2 cellular contexts compared by ENCODE assay signal in genomic region chr7:43904533-43905208, GRCh38.
A peak's percentile ranks its signal among the peaks of the same experiment; 100 is the strongest.
TF ChIP-seq lines count a peak whose summit lies in the region.

No MANE protein-coding gene starts in this region.

TF ChIP-seq in A549, 52 proteins besides CTCF, POLR2A, EP300 and RAD21:
- TF ChIP-seq CEBPB (IDR thresholded peaks at IDR 0.05) = no peak
- TF ChIP-seq SMC3 (IDR thresholded peaks at IDR 0.05) = no peak
- no peak for TF ChIP-seq FOSL2 (IDR thresholded peaks at IDR 0.05)
- TF ChIP-seq FOSL2 (CRISPR knock-in tag; IDR thresholded peaks at IDR 0.05) = 0 out of 2 replicates have a peak, but pooled peaks have one; percentile 19

TF ChIP-seq in K562, 482 proteins besides CTCF, POLR2A, EP300 and RAD21:
- TF ChIP-seq ELK3 (CRISPR knock-in tag; IDR thresholded peaks at IDR 0.05) (no peak), MAFG (tag; conservative IDR thresholded peaks at IDR 0.05) (peak; percentile 46), HMGXB4 (CRISPR knock-in tag; IDR thresholded peaks at IDR 0.05) (no peak), ZNF316 (IDR thresholded peaks at IDR 0.05) (peak; percentile 25; the same call in 1 of the 2 replicates), ZNF398 (CRISPR knock-in tag; IDR thresholded peaks at IDR 0.05) (no peak), ZNF146 (CRISPR knock-in tag; IDR thresholded peaks at IDR 0.05; ENCODE audit: unreplicated experiment) (no peak), ZKSCAN3 (CRISPR knock-in tag; IDR thresholded peaks at IDR 0.05) (no peak), SLC30A9 (CRISPR knock-in tag; IDR thresholded peaks at IDR 0.05) (no peak), ESRRA (IDR thresholded peaks at IDR 0.05; ENCODE audit: borderline replicate concordance, low read depth) (0 out of 2 replicates have a peak, but pooled peaks have one; percentile 12), ZBTB11 (CRISPR knock-in tag; IDR thresholded peaks at IDR 0.05) (0 out of 6 replicates have a peak, but pooled peaks of 1 of the 3 experiments have one; percentile 28), ID3 (CRISPR knock-in tag; IDR thresholded peaks at IDR 0.05) (no peak), ID3 (tag; IDR thresholded peaks at IDR 0.05) (peak; percentile 71), MAFF (IDR thresholded peaks at IDR 0.05; ENCODE audit: low read length) (0 out of 2 replicates have a peak, but pooled peaks have one; percentile 2), ZNF263 (CRISPR knock-in tag; IDR thresholded peaks at IDR 0.05; ENCODE audit: borderline replicate concordance) (no peak), NFE2 (IDR thresholded peaks at IDR 0.05; ENCODE audit: low read depth) (peak; percentile 71), ARNT (IDR thresholded peaks at IDR 0.05) (no peak), C11orf30 (IDR thresholded peaks at IDR 0.05; ENCODE audit: low read depth) (peak; percentile 27; the same call in 1 of the 2 replicates), PHB2 (IDR thresholded peaks at IDR 0.05; ENCODE audit: low read depth) (no peak), PRDM10 (IDR thresholded peaks at IDR 0.05; ENCODE audit: partially characterized antibody) (peak; percentile 15)
